In the genomic region with DNA sequence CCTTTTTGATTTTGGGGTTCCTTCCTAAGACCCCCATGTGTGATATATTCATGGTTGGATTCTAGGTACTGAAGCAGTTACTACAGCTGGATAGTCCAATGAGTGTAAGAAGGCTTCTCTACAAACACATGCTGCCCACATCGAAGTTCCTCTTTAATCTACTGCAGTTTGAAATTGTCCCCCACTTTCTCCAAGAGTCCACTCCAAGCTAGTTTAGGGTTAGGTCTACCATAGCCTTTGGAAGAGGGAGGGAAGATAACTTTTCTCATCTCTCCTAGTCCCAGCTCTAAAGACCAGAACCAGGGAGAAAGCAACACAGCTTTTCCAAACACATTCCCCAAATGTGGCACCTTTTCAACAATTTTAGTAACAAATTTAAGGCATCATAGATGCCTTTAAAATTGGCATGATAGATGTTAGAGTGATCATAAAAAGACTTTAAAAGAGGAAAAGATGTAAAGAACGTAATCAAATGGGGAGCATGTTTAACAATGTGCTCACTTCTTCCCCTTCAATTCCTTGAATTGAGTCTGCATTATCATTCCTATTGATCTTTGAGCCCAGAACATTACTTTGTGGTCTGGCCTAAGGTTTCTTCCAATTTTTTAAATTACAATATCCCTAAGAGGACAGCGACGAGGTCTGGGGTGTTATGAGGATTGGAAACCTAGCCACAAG, we compare ENCODE assay signal across 8 cellular contexts. TPM values are rescaled to one million over a fixed set of nuclear protein-coding genes. Genes with fewer than 3 reads are reported as not detected.
A peak's percentile ranks its signal among the peaks of the same experiment; 100 is the strongest.
DNase-seq lines count a peak whose midpoint lies in the region; ATAC-seq and TF ChIP-seq lines count a peak whose summit lies in the region.

No MANE protein-coding gene starts in this region.

- H3K36me3 ChIP-seq in BE2C (peaks cover 23% of the 10 kb centered on the region), Karpas-422 (ENCODE audit: insufficient read depth, low read length) (peaks cover 11% of the 10 kb centered on the region; the same call in 1 of the 2 replicates)

- DNase-seq in BE2C (no peak), Karpas-422 (no peak), NOMO-1 treated with dmso at 0.1 percent for 144 hours (lab: John Stamatoyannopoulos, UW; ENCODE audit: unreplicated experiment) (no peak)
- DNase-seq in central memory CD8-positive, alpha-beta T cell (ENCODE audit: low spot score in 2 of 2), result no peak

- H3K9me2 ChIP-seq in Karpas-422 (replicated peaks; ENCODE audit: insufficient read depth, low read length), result no peaks in the 10 kb centered on the region

- H3K4me3 Mint-ChIP-seq in central memory CD8-positive, alpha-beta T cell, result peak overlapping the region; percentile 98
- peak overlapping the region; percentile 96 to 98 (median 97) for H3K4me3 Mint-ChIP-seq in nephron

- H3K27me3 ChIP-seq in BE2C (no peaks in the 10 kb centered on the region), Karpas-422 (ENCODE audit: low read length) (no peaks in the 10 kb centered on the region)

- peaks cover 19% of the 10 kb centered on the region for H3K4me1 Mint-ChIP-seq in central memory CD8-positive, alpha-beta T cell
- peaks cover 22% of the 10 kb centered on the region for H3K4me1 Mint-ChIP-seq in nephron

- peaks cover 3% of the 10 kb centered on the region; the same call in 1 of the 2 replicates for H3K4me1 ChIP-seq in BE2C
- H3K4me1 ChIP-seq in Karpas-422 (ENCODE audit: low read length), result peaks cover 33% of the 10 kb centered on the region

- no peaks in the 10 kb centered on the region for H3K9me3 Mint-ChIP-seq in central memory CD8-positive, alpha-beta T cell
- H3K9me3 Mint-ChIP-seq in nephron, result no peaks in the 10 kb centered on the region

- H3K9ac ChIP-seq in Karpas-422 (ENCODE audit: low read length), result peak overlapping the region; percentile 79

- peak overlapping the region; percentile 87 for H3K27ac ChIP-seq in Karpas-422 (ENCODE audit: low read length)

- peak overlapping the region; percentile 97 for H3K27ac Mint-ChIP-seq in central memory CD8-positive, alpha-beta T cell (ENCODE audit: low read depth)
- peak overlapping the region; percentile 99 to 100 (median 100) for H3K27ac Mint-ChIP-seq in nephron

- H3K4me3 ChIP-seq in BE2C (ENCODE audit: low read depth, low read length) (peak overlapping the region; percentile 97), Karpas-422 (ENCODE audit: low read length) (peak overlapping the region; percentile 83)

- peak overlapping the region; percentile 90 for H3K4me2 ChIP-seq in Karpas-422 (ENCODE audit: low read depth, low read length, poor library complexity, severe bottlenecking)

- H3K9me3 ChIP-seq in BE2C (no peaks in the 10 kb centered on the region), Karpas-422 (ENCODE audit: low read length) (no peaks in the 10 kb centered on the region)

- no peaks in the 10 kb centered on the region for H4K20me1 ChIP-seq in Karpas-422 (ENCODE audit: insufficient read depth, low read depth, low read length)

- ATAC-seq in central memory CD8-positive, alpha-beta T cell (replicated peaks; ENCODE audit: extremely low read depth, poor library complexity, severe bottlenecking), result no peak
- ATAC-seq in GM18520 (IDR thresholded peaks at IDR 0.05; ENCODE audit: unreplicated experiment), result no peak
- no peak for ATAC-seq in GM21825 (IDR thresholded peaks at IDR 0.05; ENCODE audit: unreplicated experiment)
- ATAC-seq in HG02840 (IDR thresholded peaks at IDR 0.05; ENCODE audit: low FRiP score, unreplicated experiment), result no peak

- H2AFZ ChIP-seq in Karpas-422 (ENCODE audit: low read length), result peak overlapping the region; percentile 91

- peaks cover 8% of the 10 kb centered on the region for H3K36me3 Mint-ChIP-seq in central memory CD8-positive, alpha-beta T cell (ENCODE audit: insufficient read depth)
- H3K36me3 Mint-ChIP-seq in nephron (ENCODE audit: low read depth), result no peaks in the 10 kb centered on the region

- peaks cover 34% of the 10 kb centered on the region for H3K79me2 ChIP-seq in Karpas-422 (ENCODE audit: low read length)

- peaks cover 22% of the 10 kb centered on the region for H3K27me3 Mint-ChIP-seq in central memory CD8-positive, alpha-beta T cell
- peaks cover 5% of the 10 kb centered on the region for H3K27me3 Mint-ChIP-seq in nephron (ENCODE audit: low read depth)

- TF ChIP-seq CTCF in BE2C (IDR thresholded peaks at IDR 0.05; ENCODE audit: low read depth, low read length) (no peak), nephron (IDR thresholded peaks at IDR 0.05; ENCODE audit: unreplicated experiment in 3 of 3) (no peak)

RNA-seq across cellular contexts. Expression of a gene that starts 1.0 kb away (rescaled TPM):
- 6.9 TPM for polyA plus RNA-seq in BE2C (2012; ENCODE audit: insufficient read depth, insufficient read length, low read depth)
- total RNA-seq in Karpas-422 (2014; rRNA removed; shearing (Covaris generic); ENCODE audit: low replicate concordance), result 9.8 and 14.2 TPM in 2 replicates
